ENCODE assay signal across 12 cellular contexts in genomic region chr16:31879937-31880321, GRCh38. TPM values are rescaled to one million over a fixed set of nuclear protein-coding genes. Genes with fewer than 3 reads are reported as not detected.
A peak's percentile ranks its signal among the peaks of the same experiment; 100 is the strongest.
DNase-seq lines count a peak whose midpoint lies in the region; ATAC-seq and TF ChIP-seq lines count a peak whose summit lies in the region.
"Had no signal": no experiment of that assay in that cellular context is flagged by ENCODE, and none has a peak within 500 bp of the region (broad histone marks: within the 10 kb centered on the region; RNA-seq: fewer than 3 reads in every experiment).

No MANE protein-coding gene starts in this region.

- H3K27me3 Mint-ChIP-seq in central memory CD8-positive, alpha-beta T cell = no peaks in the 10 kb centered on the region
- no peaks in the 10 kb centered on the region for H3K27me3 Mint-ChIP-seq in natural killer cell treated with Interleukin-12 subunit alpha and Interleukin-12 subunit beta and Interleukin-15 and Interleukin-18, amount 100 ng/mL, for 72 hours
- H3K27me3 Mint-ChIP-seq: brain had no signal

- no peak overlapping the region for H3K4me2 ChIP-seq in IMR-90 (ENCODE audit: low read depth, low read length)

- H3K9me3 ChIP-seq in A673 (ENCODE audit: low read depth, low read length, poor library complexity, severe bottlenecking) (no peaks in the 10 kb centered on the region), IMR-90 (ENCODE audit: control insufficient read depth, insufficient read depth, low read length) (peaks cover 2% of the 10 kb centered on the region; the same call in 1 of the 2 replicates)

- H3K4me1 ChIP-seq in A673 (ENCODE audit: insufficient read depth, low read length, poor library complexity, severe bottlenecking) (peaks cover 32% of the 10 kb centered on the region), IMR-90 (ENCODE audit: control insufficient read depth, insufficient read depth, low read length) (peaks cover 23% of the 10 kb centered on the region)

- CTCF ChIA-PET in A673 (lab: Charles Lee) (no interaction called here), IMR-90 (lab: Yijun Ruan, JAX) (no interaction called here)

- peak overlapping the region; percentile 73 for H3K27ac ChIP-seq in A673 (ENCODE audit: low read depth, low read length, poor library complexity, severe bottlenecking)
- no peak overlapping the region for H3K27ac ChIP-seq in IMR-90 (ENCODE audit: insufficient read depth, low read length)

- no peak for TF ChIP-seq RAD21 in IMR-90 (IDR thresholded peaks at IDR 0.05; ENCODE audit: low read length)

- POLR2A ChIA-PET in A673 (lab: Charles Lee; ENCODE audit: low non-redundant PET) = interaction anchor here (0.6 kb wide), 1 partner anchor 700 kb away, joined by 3 read pairs; the partner anchor contains the start of gene FUS
- POLR2A ChIA-PET in IMR-90 (lab: Charles Lee; ENCODE audit: unreplicated experiment) = no interaction called here

- H2BK5ac ChIP-seq in IMR-90 (ENCODE audit: low read depth, low read length, poor library complexity, severe bottlenecking) = peak overlapping the region; percentile 77

- no peak overlapping the region; the same call in 1 of the 2 replicates for H3K14ac ChIP-seq in IMR-90 (replicated peaks; ENCODE audit: low read depth, low read length)

- ATAC-seq in IMR-90 (ENCODE audit: low read depth) = no peak
- no peak for ATAC-seq in central memory CD8-positive, alpha-beta T cell (replicated peaks; ENCODE audit: extremely low read depth, poor library complexity, severe bottlenecking)
- ATAC-seq in natural killer cell treated with Interleukin-12 subunit alpha and Interleukin-12 subunit beta and Interleukin-15 and Interleukin-18, amount 100 ng/mL, for 72 hours = no peak

- no peak overlapping the region for H3K9ac ChIP-seq in IMR-90 (ENCODE audit: low read depth, low read length)

- H3K56ac ChIP-seq in IMR-90 (ENCODE audit: extremely low read depth, insufficient read depth, low read length) = no peak overlapping the region

- H3K9me1 ChIP-seq in IMR-90 (ENCODE audit: insufficient read depth, low read length) = peaks cover 9% of the 10 kb centered on the region

- H4K5ac ChIP-seq in IMR-90 (ENCODE audit: low read depth, low read length) = no peak overlapping the region; the same call in 1 of the 2 replicates

- intact Hi-C loops in A673 (cut with micrococcal nuclease; ENCODE audit: unreplicated experiment) (loop anchor here (10.0 kb wide), 1 partner anchor 795 kb away; the partner anchor contains the start of gene PRSS53), IMR-90 (cut with micrococcal nuclease) (loop anchor here (10.0 kb wide), 1 partner anchor 695 kb away; the partner anchor contains the start of gene FUS)

- H2AK5ac ChIP-seq in IMR-90 (ENCODE audit: low read depth, low read length) = peak overlapping the region; percentile 53

- DNase-seq in A673 (ENCODE audit: low spot score) (no peak), IMR-90 (no peak), OCI-M2 (lab: John Stamatoyannopoulos, UW; ENCODE audit: unreplicated experiment) (no peak), retina (no peak), foreskin fibroblast (no peak)
- no peak for DNase-seq in central memory CD8-positive, alpha-beta T cell (ENCODE audit: low spot score in 2 of 2)
- no peak for DNase-seq in natural killer cell treated with Interleukin-12 subunit alpha and Interleukin-12 subunit beta and Interleukin-15 and Interleukin-18, amount 100 ng/mL, for 72 hours (ENCODE audit: low spot score)
- no peak for DNase-seq in stimulated activated CD4-positive, alpha-beta T cell treated with anti-CD3 and anti-CD28 coated beads, Interleukin-4, amount 100 ng/mL, for 4 hours
- DNase-seq: left cardiac atrium, NCI-H524, right cardiac atrium had no signal

- H2BK15ac ChIP-seq in IMR-90 (ENCODE audit: low read depth, low read length) = no peak overlapping the region

- H2BK120ac ChIP-seq in IMR-90 (ENCODE audit: low read depth, low read length) = peak overlapping the region; percentile 78

- peak overlapping the region; percentile 71; the same call in 1 of the 2 replicates for H2BK20ac ChIP-seq in IMR-90 (ENCODE audit: low read depth, low read length)

- TF ChIP-seq POLR2A in IMR-90 (IDR thresholded peaks at IDR 0.05; ENCODE audit: low read depth, low read length) = no peak

- peak overlapping the region; percentile 99 for H3K27ac Mint-ChIP-seq in central memory CD8-positive, alpha-beta T cell (ENCODE audit: low read depth)
- peak overlapping the region; percentile 94 to 99 for H3K27ac Mint-ChIP-seq in natural killer cell treated with Interleukin-12 subunit alpha and Interleukin-12 subunit beta and Interleukin-15 and Interleukin-18, amount 100 ng/mL, for 72 hours

- dilution Hi-C loops in IMR-90 (cut with HindIII; ENCODE audit: low sequenced_read_pairs, unreplicated experiment) = no loop called here

- no peak overlapping the region for H2AK9ac ChIP-seq in IMR-90 (replicated peaks; ENCODE audit: low read depth, low read length, poor library complexity)

- H3K36me3 ChIP-seq in A673 (ENCODE audit: insufficient read depth, low read length, poor library complexity, severe bottlenecking) (peaks cover 14% of the 10 kb centered on the region), IMR-90 (ENCODE audit: control insufficient read depth, insufficient read depth, low read length) (peaks cover 12% of the 10 kb centered on the region)

- in situ Hi-C loops in IMR-90 (cut with MboI; ENCODE audit: low sequenced_read_pairs) = loop anchor here (5.0 to 10.0 kb wide), 2 partner anchors 373 to 685 kb away; partner anchors contain the start of gene RUSF1

- H3K23ac ChIP-seq in IMR-90 (ENCODE audit: low read depth, low read length) = no peak overlapping the region

- H2AFZ ChIP-seq in IMR-90 (replicated peaks; ENCODE audit: low read length, poor library complexity) = no peak overlapping the region

- peaks cover 45 to 65% of the 10 kb centered on the region in 2 experiments for H3K79me1 ChIP-seq in IMR-90 (ENCODE audit: low read depth in 1 of 2, low read length in 2 of 2)

- H3K4me3 ChIP-seq in A673 (ENCODE audit: low read depth, low read length, poor library complexity, severe bottlenecking) (no peak overlapping the region), IMR-90 (ENCODE audit: insufficient read depth, low read depth, low read length) (no peak overlapping the region), foreskin fibroblast (ENCODE audit: low read depth in 1 of 2, low read length in 2 of 2) (no peak overlapping the region)

- H3K4me3 Mint-ChIP-seq in central memory CD8-positive, alpha-beta T cell = peak overlapping the region; percentile 29
- peak overlapping the region; percentile 94 for H3K4me3 Mint-ChIP-seq in natural killer cell treated with Interleukin-12 subunit alpha and Interleukin-12 subunit beta and Interleukin-15 and Interleukin-18, amount 100 ng/mL, for 72 hours

- H3K18ac ChIP-seq in IMR-90 (ENCODE audit: low read depth, low read length) = no peak overlapping the region

- H4K91ac ChIP-seq in IMR-90 (ENCODE audit: insufficient read depth, low read depth, low read length) = peak overlapping the region; percentile 68; the same call in 1 of the 2 replicates

- no CpG with 5 or more reads among the region's 1 CpG for WGBS in IMR-90 (ENCODE audit: extremely low coverage in 2 of 2, insufficient read length in 1 of 2), 2 experiments

- no peaks in the 10 kb centered on the region for H3K27me3 ChIP-seq in A673 (replicated peaks; ENCODE audit: insufficient read depth, low read depth, low read length, poor library complexity)
- H3K27me3 ChIP-seq in IMR-90 (ENCODE audit: control insufficient read depth, insufficient read depth, low read length) = no peaks in the 10 kb centered on the region

- peak overlapping the region; percentile 60; the same call in 1 of the 2 replicates for H3K4ac ChIP-seq in IMR-90 (ENCODE audit: low read depth, low read length)

- H3K4me1 Mint-ChIP-seq in central memory CD8-positive, alpha-beta T cell = peaks cover 72% of the 10 kb centered on the region
- peaks cover 54 to 63% of the 10 kb centered on the region in 2 donors for H3K4me1 Mint-ChIP-seq in natural killer cell treated with Interleukin-12 subunit alpha and Interleukin-12 subunit beta and Interleukin-15 and Interleukin-18, amount 100 ng/mL, for 72 hours (ENCODE audit: low read depth in 2 of 2)

- TF ChIP-seq CTCF in A673 (conservative IDR thresholded peaks at IDR 0.05; ENCODE audit: low read depth, low read length) (no peak), IMR-90 (conservative IDR thresholded peaks at IDR 0.05; ENCODE audit: low read depth, low read length) (no peak), foreskin fibroblast (IDR thresholded peaks at IDR 0.05; ENCODE audit: low read depth, low read length) (no peak)

- peaks cover 30% of the 10 kb centered on the region for H3K36me3 Mint-ChIP-seq in central memory CD8-positive, alpha-beta T cell (ENCODE audit: insufficient read depth)
- H3K36me3 Mint-ChIP-seq in natural killer cell treated with Interleukin-12 subunit alpha and Interleukin-12 subunit beta and Interleukin-15 and Interleukin-18, amount 100 ng/mL, for 72 hours = peaks cover 66% of the 10 kb centered on the region

- H3K9me3 Mint-ChIP-seq in central memory CD8-positive, alpha-beta T cell = no peaks in the 10 kb centered on the region
- H3K9me3 Mint-ChIP-seq in natural killer cell treated with Interleukin-12 subunit alpha and Interleukin-12 subunit beta and Interleukin-15 and Interleukin-18, amount 100 ng/mL, for 72 hours = no peaks in the 10 kb centered on the region

- BruUV-seq in A673 (replicated peaks; lab: Mats Ljungman, UMichigan) = no TSS peak
- no TSS peak for BruUV-seq in IMR-90 (replicated peaks; lab: Mats Ljungman, UMichigan)

- peak overlapping the region; percentile 39 to 45; a peak in 1 of 4 replicates for H4K8ac ChIP-seq in IMR-90 (ENCODE audit: low read depth in 2 of 2, low read length in 2 of 2)

- H4K20me1 ChIP-seq in IMR-90 (ENCODE audit: insufficient read depth, low read length) = peaks cover 15% of the 10 kb centered on the region

TF ChIP-seq in IMR-90, 13 proteins besides CTCF, POLR2A, EP300 and RAD21 (continues in another document):
- TF ChIP-seq CEBPB (IDR thresholded peaks at IDR 0.05; ENCODE audit: low read depth, low read length) (no peak), MAFK (IDR thresholded peaks at IDR 0.05; ENCODE audit: low read depth, low read length) (no peak), CHD1 (IDR thresholded peaks at IDR 0.05; ENCODE audit: low read depth, low read length) (no peak), SMC3 (IDR thresholded peaks at IDR 0.05; ENCODE audit: low read depth, low read length) (no peak)

RNA-seq across cellular contexts. Expression of gene ZNF267, which starts 6.3 kb away (rescaled TPM):
- total RNA-seq in A673 (2021) (17.1 and 23.0 TPM in 2 replicates), IMR-90 (2012; rRNA removed) (15.6 and 22.2 TPM in 2 replicates)
- polyA plus RNA-seq in IMR-90 (2012; rRNA removed) = 2.2 and 2.5 TPM in 2 replicates
- polyA plus RNA-seq in IMR-90 (2012; cell fraction: cytosol; rRNA removed) = 0.55 and 3.8 TPM in 2 replicates
- polyA plus RNA-seq in IMR-90 (2012; cell fraction: nucleus; rRNA removed; ENCODE audit: low replicate concordance) = 0.82 and 2.9 TPM in 2 replicates
- 100 to 1,000 TPM in 1 of 2 donors, 10 to 100 TPM in 1; 95.3 to 129 TPM for total RNA-seq in natural killer cell treated with Interleukin-12 subunit alpha and Interleukin-12 subunit beta and Interleukin-15 and Interleukin-18, amount 100 ng/mL, for 72 hours
